ENCODE assay signal across 19 cellular contexts in genomic region chr4:53510316-53510715, GRCh38.
"Had no signal": no experiment of that assay in that cellular context is flagged by ENCODE, and none has a peak within 500 bp of the region (broad histone marks: within the 10 kb centered on the region; RNA-seq: fewer than 3 reads in every experiment).

No MANE protein-coding gene starts in this region.

- H3K4me3 ChIP-seq: dorsolateral prefrontal cortex, heart right ventricle, lower lobe of right lung, skin epidermis had no signal

- ATAC-seq: activated CD8-positive, alpha-beta memory T cell treated with anti-CD3 and anti-CD28 coated beads, Interleukin-2, amount 10 ng/mL, durations not matched to agents 7 days and 5 days; activated T-helper 17 cell treated with anti-CD3 and anti-CD28 coated beads, Interleukin-2, amount 50 U/mL, for 72 hours; lower lobe of right lung; SK-N-SH treated with all-trans-retinoic acid at 6 μM for 48 hours; stimulated activated naive CD8-positive, alpha-beta T cell treated with anti-CD3 and anti-CD28 coated beads, Interleukin-15, Interleukin-2, amounts not matched to agents 100 U/mL and 50 U/mL, for 24 hours; T-cell had no signal

- H3K27me3 ChIP-seq: dorsolateral prefrontal cortex, heart right ventricle had no signal

- H3K36me3 ChIP-seq: lower lobe of right lung had no signal

- H3K27ac ChIP-seq: lower lobe of right lung had no signal

- H3K4me1 ChIP-seq: lower lobe of right lung had no signal

- DNase-seq: activated B cell treated with CpG ODN at 0.5 μM for 24 hours; activated CD4-positive, alpha-beta memory T cell treated with anti-CD3 and anti-CD28 coated beads for 36 hours; activated CD4-positive, alpha-beta T cell treated with anti-CD3 and anti-CD28 coated beads for 4 hours; activated CD8-positive, alpha-beta memory T cell treated with anti-CD3 and anti-CD28 coated beads, Interleukin-2, amount 10 ng/mL, durations not matched to agents 7 days and 5 days; activated naive CD4-positive, alpha-beta T cell; activated naive CD8-positive, alpha-beta T cell treated with anti-CD3 and anti-CD28 coated beads for 36 hours; amygdala; central memory CD4-positive, alpha-beta T cell; dorsolateral prefrontal cortex; heart right ventricle; lower lobe of right lung; occipital lobe; stimulated activated naive CD8-positive, alpha-beta T cell treated with anti-CD3 and anti-CD28 coated beads, Interleukin-15, Interleukin-2, amounts not matched to agents 100 U/mL and 50 U/mL, for 24 hours; T-cell; trophoblast cell had no signal

- H3K9me3 ChIP-seq: heart right ventricle, lower lobe of right lung had no signal

- FAIRE-seq: colon had no signal
